Comparison of ENCODE assay signal across 17 cellular contexts in genomic region chr12:85755760-85756159, GRCh38.
DNase-seq lines count a peak whose midpoint lies in the region; ATAC-seq, FAIRE-seq and TF ChIP-seq lines count a peak whose summit lies in the region.
"Had no signal": no experiment of that assay in that cellular context is flagged by ENCODE, and none has a peak within 500 bp of the region (broad histone marks: within the 10 kb centered on the region; RNA-seq: fewer than 3 reads in every experiment).

No MANE protein-coding gene starts in this region.

- intact Hi-C loops in IMR-90 (cut with micrococcal nuclease): no loop called here

- dilution Hi-C loops in IMR-90 (cut with HindIII; ENCODE audit: low sequenced_read_pairs, unreplicated experiment): no loop called here

- no peak for ATAC-seq in IMR-90 (ENCODE audit: low read depth)
- ATAC-seq in HG03159 (IDR thresholded peaks at IDR 0.05; ENCODE audit: unreplicated experiment): no peak
- ATAC-seq: SK-N-SH treated with all-trans-retinoic acid at 6 μM for 48 hours had no signal

- H4K20me1 ChIP-seq in IMR-90 (ENCODE audit: insufficient read depth, low read length): no peaks in the 10 kb centered on the region

- no peak overlapping the region for H3K14ac ChIP-seq in IMR-90 (replicated peaks; ENCODE audit: low read depth, low read length)

- H3K23ac ChIP-seq in IMR-90 (ENCODE audit: low read depth, low read length): no peak overlapping the region

- no peak overlapping the region for H3K56ac ChIP-seq in IMR-90 (ENCODE audit: extremely low read depth, insufficient read depth, low read length)

- H2AK9ac ChIP-seq in IMR-90 (replicated peaks; ENCODE audit: low read depth, low read length, poor library complexity): no peak overlapping the region

- H3K27ac ChIP-seq in IMR-90 (ENCODE audit: insufficient read depth, low read length): no peak overlapping the region
- H3K27ac ChIP-seq: A549 had no signal

- no peak overlapping the region for H2BK15ac ChIP-seq in IMR-90 (ENCODE audit: low read depth, low read length)

- no peaks in the 10 kb centered on the region for H3K79me1 ChIP-seq in IMR-90 (ENCODE audit: low read depth in 1 of 2, low read length in 2 of 2)

- no peak overlapping the region for H2BK5ac ChIP-seq in IMR-90 (ENCODE audit: low read depth, low read length, poor library complexity, severe bottlenecking)

- no peak overlapping the region for H4K5ac ChIP-seq in IMR-90 (ENCODE audit: low read depth, low read length)

- no TSS peak for BruUV-seq in IMR-90 (replicated peaks; lab: Mats Ljungman, UMichigan)

- H3K4me3 ChIP-seq in IMR-90 (ENCODE audit: insufficient read depth, low read depth, low read length) (no peak overlapping the region), bronchial epithelial cell (ENCODE audit: low read depth, low read length) (no peak overlapping the region), fibroblast of pulmonary artery (replicated peaks; ENCODE audit: low read depth, low read length) (no peak overlapping the region)
- H3K4me3 ChIP-seq: A549 had no signal

- no peak overlapping the region for H3K4me2 ChIP-seq in IMR-90 (ENCODE audit: low read depth, low read length)
- H3K4me2 ChIP-seq: A549 had no signal

- no peak for DNase-seq in AG09319 (ENCODE audit: extremely low read depth, low read depth)
- peak; percentile 0 for DNase-seq in IMR-90
- peak; percentile 86 for DNase-seq in bronchial epithelial cell (ENCODE audit: low read depth)
- DNase-seq in fibroblast of pulmonary artery (ENCODE audit: low read depth): peak; percentile 8
- DNase-seq in OCI-M2 (lab: John Stamatoyannopoulos, UW; ENCODE audit: unreplicated experiment): no peak
- no peak for DNase-seq in activated CD4-positive, alpha-beta T cell treated with anti-CD3 and anti-CD28 coated beads for 1 hour
- DNase-seq in NCI-H524 (lab: John Stamatoyannopoulos, UW): no peak
- DNase-seq: CD4-positive, alpha-beta T cell; DND-41; H7; NCI-H1436 treated with DMSO at 0.1 percent for 48 hours; NCI-H2081 treated with DMSO at 0.1 percent for 48 hours; NCI-H526 treated with DMSO at 0.1 percent for 48 hours; SHP77 had no signal

- H3K9me1 ChIP-seq in IMR-90 (ENCODE audit: insufficient read depth, low read length): no peaks in the 10 kb centered on the region

- no peaks in the 10 kb centered on the region for H3K4me1 ChIP-seq in IMR-90 (ENCODE audit: control insufficient read depth, insufficient read depth, low read length)
- H3K4me1 ChIP-seq: A549 had no signal

- no peaks in the 10 kb centered on the region for H3K9me3 ChIP-seq in IMR-90 (ENCODE audit: control insufficient read depth, insufficient read depth, low read length)

- no peaks in the 10 kb centered on the region for H3K36me3 ChIP-seq in IMR-90 (ENCODE audit: control insufficient read depth, insufficient read depth, low read length)
- no peaks in the 10 kb centered on the region for H3K36me3 ChIP-seq in bronchial epithelial cell (ENCODE audit: control insufficient read depth, insufficient read depth, low read length)

- H3K4ac ChIP-seq in IMR-90 (ENCODE audit: low read depth, low read length): no peak overlapping the region

- H2BK120ac ChIP-seq in IMR-90 (ENCODE audit: low read depth, low read length): no peak overlapping the region

- H2AK5ac ChIP-seq in IMR-90 (ENCODE audit: low read depth, low read length): no peak overlapping the region

- no peak overlapping the region for H4K8ac ChIP-seq in IMR-90 (ENCODE audit: low read depth in 2 of 2, low read length in 2 of 2)

- TF ChIP-seq POLR2A in IMR-90 (IDR thresholded peaks at IDR 0.05; ENCODE audit: low read depth, low read length): no peak

- FAIRE-seq in bronchial epithelial cell (lab: Jason Lieb, UNC): no peak
- FAIRE-seq: A549 had no signal

- H2BK20ac ChIP-seq in IMR-90 (ENCODE audit: low read depth, low read length): no peak overlapping the region

- H3K9ac ChIP-seq in IMR-90 (ENCODE audit: low read depth, low read length): no peak overlapping the region

- TF ChIP-seq CTCF in AG09319 (IDR thresholded peaks at IDR 0.05; ENCODE audit: low read depth, low read length) (peak; percentile 2), IMR-90 (conservative IDR thresholded peaks at IDR 0.05; ENCODE audit: low read depth, low read length) (no peak), bronchial epithelial cell (IDR thresholded peaks at IDR 0.05; ENCODE audit: insufficient read depth, low read length, severe bottlenecking) (peak; percentile 57), fibroblast of pulmonary artery (IDR thresholded peaks at IDR 0.05; ENCODE audit: low read length, missing control alignments) (peak; percentile 2)

- H3K18ac ChIP-seq in IMR-90 (ENCODE audit: low read depth, low read length): no peak overlapping the region

- in situ Hi-C loops in IMR-90 (cut with MboI; ENCODE audit: low sequenced_read_pairs): no loop called here

- CTCF ChIA-PET in IMR-90 (lab: Yijun Ruan, JAX): no interaction called here

- TF ChIP-seq RAD21 in IMR-90 (IDR thresholded peaks at IDR 0.05; ENCODE audit: low read length): no peak

- no peak overlapping the region for H4K91ac ChIP-seq in IMR-90 (ENCODE audit: insufficient read depth, low read depth, low read length)

- H3K27me3 ChIP-seq in IMR-90 (ENCODE audit: control insufficient read depth, insufficient read depth, low read length): no peaks in the 10 kb centered on the region
- no peaks in the 10 kb centered on the region for H3K27me3 ChIP-seq in bronchial epithelial cell (ENCODE audit: control insufficient read depth, insufficient read depth, low read length)

- no peak overlapping the region for H2AFZ ChIP-seq in IMR-90 (replicated peaks; ENCODE audit: low read length, poor library complexity)

- POLR2A ChIA-PET in IMR-90 (lab: Charles Lee; ENCODE audit: unreplicated experiment): no interaction called here

TF ChIP-seq in IMR-90, 13 proteins besides CTCF, POLR2A, EP300 and RAD21:
- TF ChIP-seq MAFK (IDR thresholded peaks at IDR 0.05; ENCODE audit: low read depth, low read length) (no peak), FOS (IDR thresholded peaks at IDR 0.05; ENCODE audit: low read depth, low read length) (no peak), CHD1 (IDR thresholded peaks at IDR 0.05; ENCODE audit: low read depth, low read length) (no peak), CEBPB (IDR thresholded peaks at IDR 0.05; ENCODE audit: low read depth, low read length) (no peak), NFE2L2 (IDR thresholded peaks at IDR 0.05; ENCODE audit: low read depth, low read length) (no peak), BHLHE40 (IDR thresholded peaks at IDR 0.05; ENCODE audit: low read depth, low read length) (no peak), MAZ (IDR thresholded peaks at IDR 0.05; ENCODE audit: borderline replicate concordance, low read depth, low read length) (no peak), RCOR1 (IDR thresholded peaks at IDR 0.05; ENCODE audit: insufficient replicate concordance, low read length) (no peak), ELK1 (IDR thresholded peaks at IDR 0.05; ENCODE audit: borderline replicate concordance, low read depth, low read length) (no peak)

Comparison
In these comparisons a context has a peak if more than half of its experiments do, and no peak if none do; other contexts are left out.
1. DNase-seq: peak in IMR-90 (single experiment), bronchial epithelial cell (single experiment) and fibroblast of pulmonary artery (single experiment); none in AG09319 (single experiment), OCI-M2 (single experiment), activated CD4-positive, alpha-beta T cell treated with anti-CD3 and anti-CD28 coated beads for 1 hour (single experiment) and NCI-H524 (0 of 2).